Comparison of ENCODE assay signal across 1 cellular context in the genomic region with DNA sequence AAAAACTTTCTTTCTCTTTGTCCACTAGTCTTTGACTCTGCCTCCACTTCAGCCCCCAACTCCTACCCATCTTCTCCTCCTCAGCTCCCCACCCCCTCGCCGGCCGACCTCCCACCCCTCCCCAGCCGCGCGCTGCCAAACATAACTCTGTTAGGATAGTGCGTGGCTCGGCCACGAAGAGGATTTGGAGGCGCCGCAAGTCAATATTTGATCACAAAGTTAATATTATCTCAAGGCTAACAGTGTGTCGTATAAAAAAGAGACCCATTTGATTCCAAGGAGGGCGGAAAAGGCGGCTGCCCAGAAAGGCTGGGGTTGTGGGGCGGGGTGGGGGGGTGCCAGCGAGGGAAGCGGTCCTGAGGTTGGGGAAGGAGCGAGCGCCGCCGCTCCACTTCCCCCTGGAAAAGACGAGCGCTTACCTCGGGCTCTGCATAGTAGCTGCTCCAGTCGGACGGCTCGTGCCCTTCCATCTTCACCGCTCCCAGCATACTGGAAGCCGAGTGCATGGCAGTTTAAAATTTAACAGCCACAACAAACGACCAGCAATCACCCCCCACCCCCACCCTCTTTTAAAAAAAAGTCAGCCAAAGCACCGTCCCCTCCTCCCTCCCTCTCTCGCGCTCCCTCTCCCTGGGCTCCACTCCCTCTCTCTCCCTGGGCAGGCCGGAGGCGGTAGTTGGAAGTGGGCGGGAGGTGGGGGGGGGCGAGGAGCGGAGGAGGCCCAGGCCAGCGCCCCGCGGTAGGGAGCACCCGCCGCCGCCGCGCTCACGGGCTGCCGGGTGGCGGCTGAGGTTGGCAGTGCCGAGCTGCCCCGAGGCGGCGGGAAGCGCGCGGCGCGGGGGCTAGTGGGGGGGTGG.
TF ChIP-seq lines count a peak whose summit lies in the region.

A gene (minus strand): TSS at position 800 of the 857 bp plus-strand sequence. CDS start 294 bp downstream, at position 506.

TF ChIP-seq in HepG2, 621 proteins besides CTCF, POLR2A, EP300 and RAD21 (continued from another document and continues in another):
- TF ChIP-seq, protein P1, sequence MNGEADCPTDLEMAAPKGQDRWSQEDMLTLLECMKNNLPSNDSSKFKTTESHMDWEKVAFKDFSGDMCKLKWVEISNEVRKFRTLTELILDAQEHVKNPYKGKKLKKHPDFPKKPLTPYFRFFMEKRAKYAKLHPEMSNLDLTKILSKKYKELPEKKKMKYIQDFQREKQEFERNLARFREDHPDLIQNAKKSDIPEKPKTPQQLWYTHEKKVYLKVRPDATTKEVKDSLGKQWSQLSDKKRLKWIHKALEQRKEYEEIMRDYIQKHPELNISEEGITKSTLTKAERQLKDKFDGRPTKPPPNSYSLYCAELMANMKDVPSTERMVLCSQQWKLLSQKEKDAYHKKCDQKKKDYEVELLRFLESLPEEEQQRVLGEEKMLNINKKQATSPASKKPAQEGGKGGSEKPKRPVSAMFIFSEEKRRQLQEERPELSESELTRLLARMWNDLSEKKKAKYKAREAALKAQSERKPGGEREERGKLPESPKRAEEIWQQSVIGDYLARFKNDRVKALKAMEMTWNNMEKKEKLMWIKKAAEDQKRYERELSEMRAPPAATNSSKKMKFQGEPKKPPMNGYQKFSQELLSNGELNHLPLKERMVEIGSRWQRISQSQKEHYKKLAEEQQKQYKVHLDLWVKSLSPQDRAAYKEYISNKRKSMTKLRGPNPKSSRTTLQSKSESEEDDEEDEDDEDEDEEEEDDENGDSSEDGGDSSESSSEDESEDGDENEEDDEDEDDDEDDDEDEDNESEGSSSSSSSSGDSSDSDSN (CRISPR knock-in tag; IDR thresholded peaks at IDR 0.05) = peak; percentile 88
- peak; percentile 93 for TF ChIP-seq MAZ (IDR thresholded peaks at IDR 0.05; ENCODE audit: borderline replicate concordance, low read depth, low read length)
- peak; percentile 57; the same call in 1 of the 2 replicates for TF ChIP-seq MAZ (CRISPR knock-in tag; IDR thresholded peaks at IDR 0.05; ENCODE audit: low read depth)
- no peak for TF ChIP-seq RELA (CRISPR knock-in tag; IDR thresholded peaks at IDR 0.05)
- TF ChIP-seq ZNF274 (CRISPR knock-in tag; IDR thresholded peaks at IDR 0.05) = no peak; the same call in 1 of the 2 replicates
- TF ChIP-seq, protein P2, sequence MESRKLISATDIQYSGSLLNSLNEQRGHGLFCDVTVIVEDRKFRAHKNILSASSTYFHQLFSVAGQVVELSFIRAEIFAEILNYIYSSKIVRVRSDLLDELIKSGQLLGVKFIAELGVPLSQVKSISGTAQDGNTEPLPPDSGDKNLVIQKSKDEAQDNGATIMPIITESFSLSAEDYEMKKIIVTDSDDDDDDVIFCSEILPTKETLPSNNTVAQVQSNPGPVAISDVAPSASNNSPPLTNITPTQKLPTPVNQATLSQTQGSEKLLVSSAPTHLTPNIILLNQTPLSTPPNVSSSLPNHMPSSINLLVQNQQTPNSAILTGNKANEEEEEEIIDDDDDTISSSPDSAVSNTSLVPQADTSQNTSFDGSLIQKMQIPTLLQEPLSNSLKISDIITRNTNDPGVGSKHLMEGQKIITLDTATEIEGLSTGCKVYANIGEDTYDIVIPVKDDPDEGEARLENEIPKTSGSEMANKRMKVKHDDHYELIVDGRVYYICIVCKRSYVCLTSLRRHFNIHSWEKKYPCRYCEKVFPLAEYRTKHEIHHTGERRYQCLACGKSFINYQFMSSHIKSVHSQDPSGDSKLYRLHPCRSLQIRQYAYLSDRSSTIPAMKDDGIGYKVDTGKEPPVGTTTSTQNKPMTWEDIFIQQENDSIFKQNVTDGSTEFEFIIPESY (CRISPR knock-in tag; IDR thresholded peaks at IDR 0.05) = 0 out of 2 replicates have a peak, but pooled peaks have one; percentile 8
- TF ChIP-seq PHF21A (CRISPR knock-in tag; IDR thresholded peaks at IDR 0.05) = peak; percentile 75
- peak; percentile 40; the same call in 1 of the 2 replicates for TF ChIP-seq MAF1 (CRISPR knock-in tag; IDR thresholded peaks at IDR 0.05; ENCODE audit: borderline replicate concordance)
- peak; percentile 90 for TF ChIP-seq PCBP2 (optimal IDR thresholded peaks at IDR 0.05; ENCODE audit: low read depth, low read length, poor library complexity, severe bottlenecking)
- TF ChIP-seq ZBTB20 (CRISPR knock-in tag; IDR thresholded peaks at IDR 0.05; ENCODE audit: borderline replicate concordance, low read depth) = 0 out of 2 replicates have a peak, but pooled peaks have one; percentile 19
- no peak for TF ChIP-seq FOXM1 (CRISPR knock-in tag; IDR thresholded peaks at IDR 0.05)
- TF ChIP-seq FIP1L1 (IDR thresholded peaks at IDR 0.05; ENCODE audit: borderline replicate concordance, insufficient read depth, low read depth, low read length) = 0 out of 2 replicates have a peak, but pooled peaks have one; percentile 46
- TF ChIP-seq ZSCAN25 (CRISPR knock-in tag; IDR thresholded peaks at IDR 0.05) = peak; percentile 84
- TF ChIP-seq ZNF3 (CRISPR knock-in tag; IDR thresholded peaks at IDR 0.05) = 0 out of 2 replicates have a peak, but pooled peaks have one; percentile 31
- TF ChIP-seq GATAD2A (CRISPR knock-in tag; IDR thresholded peaks at IDR 0.05) = peak; percentile 12; the same call in 1 of the 2 replicates
- no peak for TF ChIP-seq ZKSCAN8 (CRISPR knock-in tag; IDR thresholded peaks at IDR 0.05; ENCODE audit: borderline replicate concordance)
- peak; percentile 63; the same call in 1 of the 2 replicates for TF ChIP-seq ZSCAN21 (CRISPR knock-in tag; IDR thresholded peaks at IDR 0.05; ENCODE audit: borderline replicate concordance)
- TF ChIP-seq KMT2B (CRISPR knock-in tag; IDR thresholded peaks at IDR 0.05) = no peak
- TF ChIP-seq ZNF577 (CRISPR knock-in tag; IDR thresholded peaks at IDR 0.05; ENCODE audit: borderline replicate concordance, low read depth) = 0 out of 2 replicates have a peak, but pooled peaks have one; percentile 65
- 0 out of 2 replicates have a peak, but pooled peaks have one; percentile 22 for TF ChIP-seq ZNF335 (CRISPR knock-in tag; IDR thresholded peaks at IDR 0.05)
- 0 out of 2 replicates have a peak, but pooled peaks have one; percentile 29 for TF ChIP-seq JUN (CRISPR knock-in tag; IDR thresholded peaks at IDR 0.05)
- TF ChIP-seq HNRNPK (IDR thresholded peaks at IDR 0.05; ENCODE audit: low read depth, low read length, poor library complexity, severe bottlenecking) = peak; percentile 98
- peak; percentile 90 for TF ChIP-seq ZFX (CRISPR knock-in tag; IDR thresholded peaks at IDR 0.05; ENCODE audit: low read depth)
- TF ChIP-seq, protein P3, sequence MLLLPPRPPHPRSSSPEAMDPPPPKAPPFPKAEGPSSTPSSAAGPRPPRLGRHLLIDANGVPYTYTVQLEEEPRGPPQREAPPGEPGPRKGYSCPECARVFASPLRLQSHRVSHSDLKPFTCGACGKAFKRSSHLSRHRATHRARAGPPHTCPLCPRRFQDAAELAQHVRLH (CRISPR knock-in tag; IDR thresholded peaks at IDR 0.05; ENCODE audit: borderline replicate concordance, low read depth) = peak; percentile 44; the same call in 1 of the 2 replicates
- TF ChIP-seq ZNF10 (CRISPR knock-in tag; IDR thresholded peaks at IDR 0.05; ENCODE audit: borderline replicate concordance, low read depth) = no peak
- TF ChIP-seq MED1 (CRISPR knock-in tag; IDR thresholded peaks at IDR 0.05) = peak; percentile 68
- TF ChIP-seq MTF1 (CRISPR knock-in tag; IDR thresholded peaks at IDR 0.05) = no peak
- peak; percentile 66; the same call in 1 of the 2 replicates for TF ChIP-seq MIER3 (CRISPR knock-in tag; IDR thresholded peaks at IDR 0.05; ENCODE audit: borderline replicate concordance)
- TF ChIP-seq ZNF138 (CRISPR knock-in tag; IDR thresholded peaks at IDR 0.05; ENCODE audit: low read depth) = peak; percentile 45; the same call in 1 of the 2 replicates
- TF ChIP-seq ZNF124 (CRISPR knock-in tag; IDR thresholded peaks at IDR 0.05) = peak; percentile 78
- peak; percentile 82 for TF ChIP-seq RBM39 (IDR thresholded peaks at IDR 0.05; ENCODE audit: low read depth, low read length, poor library complexity, severe bottlenecking)
- peak; percentile 48; the same call in 1 of the 2 replicates for TF ChIP-seq SMAD3 (CRISPR knock-in tag; IDR thresholded peaks at IDR 0.05)
- TF ChIP-seq ZNF350 (CRISPR knock-in tag; IDR thresholded peaks at IDR 0.05; ENCODE audit: borderline replicate concordance, low read depth) = peak; percentile 36; the same call in 1 of the 2 replicates
- peak; percentile 49; the same call in 1 of the 2 replicates for TF ChIP-seq THAP11 (CRISPR knock-in tag; IDR thresholded peaks at IDR 0.05)
- TF ChIP-seq, protein P4, sequence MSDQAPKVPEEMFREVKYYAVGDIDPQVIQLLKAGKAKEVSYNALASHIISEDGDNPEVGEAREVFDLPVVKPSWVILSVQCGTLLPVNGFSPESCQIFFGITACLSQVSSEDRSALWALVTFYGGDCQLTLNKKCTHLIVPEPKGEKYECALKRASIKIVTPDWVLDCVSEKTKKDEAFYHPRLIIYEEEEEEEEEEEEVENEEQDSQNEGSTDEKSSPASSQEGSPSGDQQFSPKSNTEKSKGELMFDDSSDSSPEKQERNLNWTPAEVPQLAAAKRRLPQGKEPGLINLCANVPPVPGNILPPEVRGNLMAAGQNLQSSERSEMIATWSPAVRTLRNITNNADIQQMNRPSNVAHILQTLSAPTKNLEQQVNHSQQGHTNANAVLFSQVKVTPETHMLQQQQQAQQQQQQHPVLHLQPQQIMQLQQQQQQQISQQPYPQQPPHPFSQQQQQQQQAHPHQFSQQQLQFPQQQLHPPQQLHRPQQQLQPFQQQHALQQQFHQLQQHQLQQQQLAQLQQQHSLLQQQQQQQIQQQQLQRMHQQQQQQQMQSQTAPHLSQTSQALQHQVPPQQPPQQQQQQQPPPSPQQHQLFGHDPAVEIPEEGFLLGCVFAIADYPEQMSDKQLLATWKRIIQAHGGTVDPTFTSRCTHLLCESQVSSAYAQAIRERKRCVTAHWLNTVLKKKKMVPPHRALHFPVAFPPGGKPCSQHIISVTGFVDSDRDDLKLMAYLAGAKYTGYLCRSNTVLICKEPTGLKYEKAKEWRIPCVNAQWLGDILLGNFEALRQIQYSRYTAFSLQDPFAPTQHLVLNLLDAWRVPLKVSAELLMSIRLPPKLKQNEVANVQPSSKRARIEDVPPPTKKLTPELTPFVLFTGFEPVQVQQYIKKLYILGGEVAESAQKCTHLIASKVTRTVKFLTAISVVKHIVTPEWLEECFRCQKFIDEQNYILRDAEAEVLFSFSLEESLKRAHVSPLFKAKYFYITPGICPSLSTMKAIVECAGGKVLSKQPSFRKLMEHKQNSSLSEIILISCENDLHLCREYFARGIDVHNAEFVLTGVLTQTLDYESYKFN (CRISPR knock-in tag; conservative IDR thresholded peaks at IDR 0.05) = peak; percentile 78
- TF ChIP-seq, protein P5, sequence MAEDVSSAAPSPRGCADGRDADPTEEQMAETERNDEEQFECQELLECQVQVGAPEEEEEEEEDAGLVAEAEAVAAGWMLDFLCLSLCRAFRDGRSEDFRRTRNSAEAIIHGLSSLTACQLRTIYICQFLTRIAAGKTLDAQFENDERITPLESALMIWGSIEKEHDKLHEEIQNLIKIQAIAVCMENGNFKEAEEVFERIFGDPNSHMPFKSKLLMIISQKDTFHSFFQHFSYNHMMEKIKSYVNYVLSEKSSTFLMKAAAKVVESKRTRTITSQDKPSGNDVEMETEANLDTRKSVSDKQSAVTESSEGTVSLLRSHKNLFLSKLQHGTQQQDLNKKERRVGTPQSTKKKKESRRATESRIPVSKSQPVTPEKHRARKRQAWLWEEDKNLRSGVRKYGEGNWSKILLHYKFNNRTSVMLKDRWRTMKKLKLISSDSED (CRISPR knock-in tag; IDR thresholded peaks at IDR 0.05) = no peak
- TF ChIP-seq ZNF496 (CRISPR knock-in tag; IDR thresholded peaks at IDR 0.05; ENCODE audit: insufficient replicate concordance) = no peak
- TF ChIP-seq KAT8 (CRISPR knock-in tag; IDR thresholded peaks at IDR 0.05) = peak; percentile 26; the same call in 1 of the 2 replicates
- TF ChIP-seq ZNF543 (CRISPR knock-in tag; IDR thresholded peaks at IDR 0.05) = 0 out of 2 replicates have a peak, but pooled peaks have one; percentile 7
- peak; percentile 13 for TF ChIP-seq XRCC5 (optimal IDR thresholded peaks at IDR 0.05; ENCODE audit: low read length)
- TF ChIP-seq ZBTB3 (CRISPR knock-in tag; IDR thresholded peaks at IDR 0.05; ENCODE audit: borderline replicate concordance, low read depth) = peak; percentile 78; the same call in 1 of the 2 replicates
- no peak for TF ChIP-seq HCFC1 (IDR thresholded peaks at IDR 0.05; ENCODE audit: low read depth, low read length)
- no peak for TF ChIP-seq TAF15 (IDR thresholded peaks at IDR 0.05; ENCODE audit: low read depth, low read length, poor library complexity, severe bottlenecking)
- TF ChIP-seq STAG1 (CRISPR knock-in tag; IDR thresholded peaks at IDR 0.05) = peak; percentile 22
- TF ChIP-seq, protein P6, sequence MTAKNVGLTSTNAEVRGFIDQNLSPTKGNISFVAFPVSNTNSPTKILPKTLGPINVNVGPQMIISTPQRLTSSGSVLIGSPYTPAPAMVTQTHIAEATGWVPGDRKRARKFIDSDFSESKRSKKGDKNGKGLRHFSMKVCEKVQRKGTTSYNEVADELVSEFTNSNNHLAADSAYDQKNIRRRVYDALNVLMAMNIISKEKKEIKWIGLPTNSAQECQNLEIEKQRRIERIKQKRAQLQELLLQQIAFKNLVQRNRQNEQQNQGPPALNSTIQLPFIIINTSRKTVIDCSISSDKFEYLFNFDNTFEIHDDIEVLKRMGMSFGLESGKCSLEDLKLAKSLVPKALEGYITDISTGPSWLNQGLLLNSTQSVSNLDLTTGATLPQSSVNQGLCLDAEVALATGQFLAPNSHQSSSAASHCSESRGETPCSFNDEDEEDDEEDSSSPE (CRISPR knock-in tag; IDR thresholded peaks at IDR 0.05) = peak; percentile 58; the same call in 1 of the 2 replicates
- 0 out of 2 replicates have a peak, but pooled peaks have one; percentile 11 for TF ChIP-seq GZF1 (CRISPR knock-in tag; IDR thresholded peaks at IDR 0.05)
- 0 out of 2 replicates have a peak, but pooled peaks have one; percentile 18 for TF ChIP-seq ZNF205 (CRISPR knock-in tag; IDR thresholded peaks at IDR 0.05)
- TF ChIP-seq TOPORS (CRISPR knock-in tag; IDR thresholded peaks at IDR 0.05) = peak; percentile 9; the same call in 1 of the 2 replicates
- no peak for TF ChIP-seq TEAD2 (CRISPR knock-in tag; IDR thresholded peaks at IDR 0.05)
- TF ChIP-seq, protein P7, sequence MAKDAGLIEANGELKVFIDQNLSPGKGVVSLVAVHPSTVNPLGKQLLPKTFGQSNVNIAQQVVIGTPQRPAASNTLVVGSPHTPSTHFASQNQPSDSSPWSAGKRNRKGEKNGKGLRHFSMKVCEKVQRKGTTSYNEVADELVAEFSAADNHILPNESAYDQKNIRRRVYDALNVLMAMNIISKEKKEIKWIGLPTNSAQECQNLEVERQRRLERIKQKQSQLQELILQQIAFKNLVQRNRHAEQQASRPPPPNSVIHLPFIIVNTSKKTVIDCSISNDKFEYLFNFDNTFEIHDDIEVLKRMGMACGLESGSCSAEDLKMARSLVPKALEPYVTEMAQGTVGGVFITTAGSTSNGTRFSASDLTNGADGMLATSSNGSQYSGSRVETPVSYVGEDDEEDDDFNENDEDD (CRISPR knock-in tag; IDR thresholded peaks at IDR 0.05; ENCODE audit: borderline replicate concordance) = peak; percentile 61; the same call in 1 of the 2 replicates
- TF ChIP-seq ZNF652 (CRISPR knock-in tag; IDR thresholded peaks at IDR 0.05; ENCODE audit: borderline replicate concordance, low read depth) = no peak
- no peak for TF ChIP-seq ZNF766 (CRISPR knock-in tag; IDR thresholded peaks at IDR 0.05; ENCODE audit: borderline replicate concordance)
- peak; percentile 40 for TF ChIP-seq MYC (CRISPR knock-in tag; IDR thresholded peaks at IDR 0.05; ENCODE audit: borderline replicate concordance)
- TF ChIP-seq ZC3H13 (CRISPR knock-in tag; IDR thresholded peaks at IDR 0.05) = peak; percentile 92
- TF ChIP-seq LCORL (IDR thresholded peaks at IDR 0.05) = no peak
- peak; percentile 81 for TF ChIP-seq LCORL (CRISPR knock-in tag; IDR thresholded peaks at IDR 0.05)
